20 cellular contexts compared by ENCODE assay signal in genomic region chr2:150596071-150596470, GRCh38.
DNase-seq lines count a peak whose midpoint lies in the region; ATAC-seq and TF ChIP-seq lines count a peak whose summit lies in the region.
"Had no signal": no experiment of that assay in that cellular context is flagged by ENCODE, and none has a peak within 500 bp of the region (broad histone marks: within the 10 kb centered on the region; RNA-seq: fewer than 3 reads in every experiment).

No MANE protein-coding gene starts in this region.

- ATAC-seq in GM23338 (no peak), left cardiac atrium (no peak), GM21515 (IDR thresholded peaks at IDR 0.05; ENCODE audit: unreplicated experiment) (no peak)
- ATAC-seq: foreskin keratinocyte, left lung, sciatic nerve had no signal

- POLR2A ChIA-PET in AG04449 (lab: Yijun Ruan, JAX), result interaction anchor here (0.6 to 1.9 kb wide), 9 partner anchors 10 to 1001 kb away, joined by 3 to 17 read pairs (median 5); no protein-coding TSS in a partner anchor

- H3F3A ChIP-seq in GM23338 (replicated peaks; ENCODE audit: low read depth), result no peaks in the 10 kb centered on the region

- 0 out of 2 replicates have a peak overlapping the region, but pooled peaks have one; percentile 15 for H2AFZ ChIP-seq in GM23338
- H2AFZ ChIP-seq: PC-9 had no signal

- H3K36me3 Mint-ChIP-seq in GM23338 (ENCODE audit: low read depth), result peaks cover 2% of the 10 kb centered on the region; the same call in 1 of the 3 replicates

- H3K9me3 Mint-ChIP-seq in GM23338, result no peaks in the 10 kb centered on the region; the same call in 2 of the 3 replicates

- H3K27me3 ChIP-seq in GM23338 (ENCODE audit: insufficient read depth) (no peaks in the 10 kb centered on the region), brain microvascular endothelial cell (replicated peaks) (no peaks in the 10 kb centered on the region)
- H3K27me3 ChIP-seq: foreskin keratinocyte, left lung, stomach, upper lobe of left lung had no signal

- H3K79me2 ChIP-seq in GM23338 (replicated peaks; ENCODE audit: insufficient read depth), result no peaks in the 10 kb centered on the region

- H3K27ac ChIP-seq in GM23338 (ENCODE audit: low read depth) (no peak overlapping the region), brain microvascular endothelial cell (peak overlapping the region; percentile 83)
- H3K27ac ChIP-seq: foreskin keratinocyte, left lung, PC-9, SK-N-MC, stomach, upper lobe of left lung had no signal

- peaks cover 10% of the 10 kb centered on the region; the same call in 1 of the 2 replicates for H3K9me2 ChIP-seq in GM23338 (ENCODE audit: insufficient read depth)

- intact Hi-C loops in left cardiac atrium (cut with DNase I), result no loop called here

- TF ChIP-seq CTCF in AG04449 (IDR thresholded peaks at IDR 0.05; ENCODE audit: insufficient read depth, low read length, missing control alignments), result no peak
- TF ChIP-seq CTCF in GM23338 (conservative IDR thresholded peaks at IDR 0.05; ENCODE audit: low read depth in 2 of 2), result no peak
- no peak for TF ChIP-seq CTCF in brain microvascular endothelial cell (IDR thresholded peaks at IDR 0.05; ENCODE audit: low read depth, low read length, missing control alignments)

- peaks cover 9% of the 10 kb centered on the region for H3K4me1 Mint-ChIP-seq in GM23338

- no peaks in the 10 kb centered on the region for H4K20me1 ChIP-seq in GM23338 (replicated peaks; ENCODE audit: insufficient read depth)

- no peaks in the 10 kb centered on the region for H3K27me3 Mint-ChIP-seq in GM23338 (ENCODE audit: insufficient read depth, low read depth, poor library complexity)

- DNase-seq in AG04449 (ENCODE audit: low read depth, low spot score) (peak; percentile 91), GM23338 (ENCODE audit: low spot score) (no peak), brain microvascular endothelial cell (peak; percentile 73), left kidney (ENCODE audit: low read depth, low spot score) (peak; percentile 53), T-helper 1 cell (no peak), left cardiac atrium (no peak), midbrain (lab: John Stamatoyannopoulos, UW) (no peak)
- DNase-seq: activated CD4-positive, alpha-beta T cell treated with anti-CD3 and anti-CD28 coated beads for 48 hours; activated effector memory CD4-positive, alpha-beta T cell treated with Interleukin-2 at 50 U/mL for 16 hours; foreskin keratinocyte; left lung; NCI-H1105; NCI-H69; occipital lobe; stomach; upper lobe of left lung had no signal

- H3K4me3 ChIP-seq in AG04449 (ENCODE audit: low read depth, low read length), result no peak overlapping the region
- H3K4me3 ChIP-seq in GM23338, result no peak overlapping the region
- H3K4me3 ChIP-seq in brain microvascular endothelial cell (ENCODE audit: low read depth, low read length), result no peak overlapping the region
- H3K4me3 ChIP-seq: left lung, PC-9, SK-N-MC, stomach, upper lobe of left lung had no signal

- no peak overlapping the region for H3K27ac Mint-ChIP-seq in GM23338

- H3K4me2 ChIP-seq in GM23338, result no peak overlapping the region
- H3K4me2 ChIP-seq: PC-9 had no signal

- in situ Hi-C loops in brain microvascular endothelial cell (cut with HindIII; ENCODE audit: low pct_ligation_motif_present, low sequenced_read_pairs), result no loop called here

- H3K4me3 Mint-ChIP-seq in GM23338, result no peak overlapping the region

- H3K4me1 ChIP-seq in GM23338 (ENCODE audit: insufficient read depth), result no peaks in the 10 kb centered on the region
- H3K4me1 ChIP-seq: foreskin keratinocyte, left lung had no signal

- H3K36me3 ChIP-seq in GM23338 (ENCODE audit: insufficient read depth) (no peaks in the 10 kb centered on the region), brain microvascular endothelial cell (replicated peaks) (no peaks in the 10 kb centered on the region)
- H3K36me3 ChIP-seq: left lung, stomach, upper lobe of left lung had no signal

- CTCF ChIA-PET in AG04449 (lab: Yijun Ruan, JAX), result interaction anchor here (1.2 to 1.9 kb wide), 2 partner anchors 9 to 11 kb away, joined by 4 to 5 read pairs; no protein-coding TSS in a partner anchor

TF ChIP-seq in GM23338, 12 proteins besides CTCF, POLR2A, EP300 and RAD21:
- TF ChIP-seq EZH2phosphoT487 (IDR thresholded peaks at IDR 0.05; ENCODE audit: unreplicated experiment) (no peak), POLR2AphosphoS5 (IDR thresholded peaks at IDR 0.05; ENCODE audit: low read depth) (no peak), ZNF114 (CRISPR knock-in tag; IDR thresholded peaks at IDR 0.05) (no peak), ETS1 (IDR thresholded peaks at IDR 0.05) (no peak), CREB1 (CRISPR knock-in tag; IDR thresholded peaks at IDR 0.05; ENCODE audit: low read depth) (no peak), EZH2 (IDR thresholded peaks at IDR 0.05; ENCODE audit: low read depth, unreplicated experiment) (no peak), STAT1 (IDR thresholded peaks at IDR 0.05; ENCODE audit: unreplicated experiment) (no peak)

Comparison
In these comparisons a context has a peak if more than half of its experiments do, and no peak if none do; other contexts are left out.
1. DNase-seq: peak in AG04449 (single experiment), brain microvascular endothelial cell (single experiment) and left kidney (single experiment); none in GM23338 (single experiment), T-helper 1 cell (0 of 5), left cardiac atrium (single experiment) and midbrain (single experiment).